ENCODE assay signal across 8 cellular contexts in genomic region chr11:118572914-118573550, GRCh38. TPM values are rescaled to one million over a fixed set of nuclear protein-coding genes. Genes with fewer than 3 reads are reported as not detected.
DNase-seq lines count a peak whose midpoint lies in the region; ATAC-seq and TF ChIP-seq lines count a peak whose summit lies in the region.

No MANE protein-coding gene starts in this region.

- no peaks in the 10 kb centered on the region for H3K36me3 ChIP-seq in ES-I3 (ENCODE audit: insufficient read depth, low read length)

- H3K4me3 Mint-ChIP-seq in activated T-cell treated with anti-CD3 and anti-CD28 coated beads, Interleukin-2, amount 50 U/mL, for 72 hours, result peak overlapping the region; percentile 93 to 95
- peak overlapping the region; percentile 91 for H3K4me3 Mint-ChIP-seq in osteocyte (ENCODE audit: unreplicated experiment)

- TF ChIP-seq CTCF in osteocyte (IDR thresholded peaks at IDR 0.05), result no peak

- peaks cover 3% of the 10 kb centered on the region; the same call in 1 of the 2 replicates for H3K4me1 ChIP-seq in ES-I3 (ENCODE audit: insufficient read depth, low read length)

- H3K9me3 Mint-ChIP-seq in activated T-cell treated with anti-CD3 and anti-CD28 coated beads, Interleukin-2, amount 50 U/mL, for 72 hours, result no peaks in the 10 kb centered on the region
- no peaks in the 10 kb centered on the region for H3K9me3 Mint-ChIP-seq in osteocyte (ENCODE audit: unreplicated experiment)

- peak overlapping the region; percentile 65 for H3K9ac ChIP-seq in ES-I3 (ENCODE audit: low read depth, low read length)

- ATAC-seq in activated T-cell treated with anti-CD3 and anti-CD28 coated beads, Interleukin-2, amount 50 U/mL, for 72 hours (replicated peaks in 1 of 2), result peak; percentile 74 to 80

- no peaks in the 10 kb centered on the region for H3K9me3 ChIP-seq in ES-I3 (ENCODE audit: control insufficient read depth, insufficient read depth, low read length)

- DNase-seq in H4 (ENCODE audit: low spot score), result peak; percentile 16
- peak; percentile 25 for DNase-seq in MV-4-11 (lab: John Stamatoyannopoulos, UW)
- DNase-seq in activated T-cell treated with anti-CD3 and anti-CD28 coated beads, Interleukin-2, amount 50 U/mL, for 72 hours, result peak; percentile 38 to 41
- peak; percentile 34 for DNase-seq in germinal center (ENCODE audit: low spot score)
- DNase-seq in osteocyte (ENCODE audit: extremely low spot score, unreplicated experiment), result no peak
- no peak for DNase-seq in NCI-H1436 treated with DMSO at 0.1 percent for 48 hours (lab: John Stamatoyannopoulos, UW)
- DNase-seq in activated gamma-delta T cell (lab: John Stamatoyannopoulos, UW), result no peak

- peaks cover 5 to 13% of the 10 kb centered on the region in 2 donors for H3K36me3 Mint-ChIP-seq in activated T-cell treated with anti-CD3 and anti-CD28 coated beads, Interleukin-2, amount 50 U/mL, for 72 hours (ENCODE audit: insufficient read depth in 2 of 2)
- no peaks in the 10 kb centered on the region for H3K36me3 Mint-ChIP-seq in osteocyte (ENCODE audit: unreplicated experiment)

- no peaks in the 10 kb centered on the region for H3K27me3 Mint-ChIP-seq in activated T-cell treated with anti-CD3 and anti-CD28 coated beads, Interleukin-2, amount 50 U/mL, for 72 hours (ENCODE audit: low read depth)
- H3K27me3 Mint-ChIP-seq in osteocyte (ENCODE audit: unreplicated experiment), result no peaks in the 10 kb centered on the region

- H3K27ac Mint-ChIP-seq in activated T-cell treated with anti-CD3 and anti-CD28 coated beads, Interleukin-2, amount 50 U/mL, for 72 hours, result peak overlapping the region; percentile 95
- peak overlapping the region; percentile 96 for H3K27ac Mint-ChIP-seq in osteocyte (ENCODE audit: unreplicated experiment)

- peaks cover 50% of the 10 kb centered on the region for H3K4me1 Mint-ChIP-seq in activated T-cell treated with anti-CD3 and anti-CD28 coated beads, Interleukin-2, amount 50 U/mL, for 72 hours (ENCODE audit: low read depth)
- H3K4me1 Mint-ChIP-seq in osteocyte (ENCODE audit: unreplicated experiment), result peaks cover 52% of the 10 kb centered on the region

RNA-seq across cellular contexts. Expression of gene ARCN1, which starts 0.8 kb away (rescaled TPM):
- total RNA-seq in H4 (2014; rRNA removed; shearing (Covaris generic)), result 126 and 172 TPM in 2 replicates
- total RNA-seq in activated T-cell treated with anti-CD3 and anti-CD28 coated beads, Interleukin-2, amount 50 U/mL, for 72 hours, result 100 to 1,000 TPM; 170 to 180 TPM
- 189 and 201 TPM in 2 replicates for total RNA-seq in osteocyte

RNA-seq across cellular contexts. Expression of gene IFT46, which starts 7.3 kb away (rescaled TPM):
- total RNA-seq in H4 (2014; rRNA removed; shearing (Covaris generic)), result 48.3 and 61.1 TPM in 2 replicates
- total RNA-seq in activated T-cell treated with anti-CD3 and anti-CD28 coated beads, Interleukin-2, amount 50 U/mL, for 72 hours, result 10 to 100 TPM; 20.7 to 32.3 TPM
- 24.0 and 24.1 TPM in 2 replicates for total RNA-seq in osteocyte

RNA-seq across cellular contexts. Expression of gene PHLDB1, which starts 34.4 kb away (rescaled TPM):
- 29.6 and 40.0 TPM in 2 replicates for total RNA-seq in H4 (2014; rRNA removed; shearing (Covaris generic))
- 1 to 10 TPM; 3.6 to 3.8 TPM for total RNA-seq in activated T-cell treated with anti-CD3 and anti-CD28 coated beads, Interleukin-2, amount 50 U/mL, for 72 hours
- 160 and 165 TPM in 2 replicates for total RNA-seq in osteocyte

RNA-seq across cellular contexts. Expression of gene TMEM25, which starts 42.0 kb away (rescaled TPM):
- total RNA-seq in H4 (2014; rRNA removed; shearing (Covaris generic)), result 8.9 and 13.8 TPM in 2 replicates
- 10 to 100 TPM; 18.1 to 18.6 TPM for total RNA-seq in activated T-cell treated with anti-CD3 and anti-CD28 coated beads, Interleukin-2, amount 50 U/mL, for 72 hours
- total RNA-seq in osteocyte, result 33.6 and 36.2 TPM in 2 replicates

RNA-seq across cellular contexts. Expression of gene TTC36, which starts 45.8 kb away (rescaled TPM):
- total RNA-seq in H4 (2014; rRNA removed; shearing (Covaris generic)), result 0.19 TPM in 1 of 2 replicates, not detected in the other
- total RNA-seq in activated T-cell treated with anti-CD3 and anti-CD28 coated beads, Interleukin-2, amount 50 U/mL, for 72 hours, result 1 to 10 TPM in 1 of 2 donors, under 1 TPM in 1; 0.74 to 1.4 TPM
- 0.86 and 1.2 TPM in 2 replicates for total RNA-seq in osteocyte

Comparison
In these comparisons a context has a peak if more than half of its experiments do, and no peak if none do; other contexts are left out.
1. DNase-seq: peak in H4 (single experiment), MV-4-11 (single experiment), activated T-cell treated with anti-CD3 and anti-CD28 coated beads, Interleukin-2, amount 50 U/mL, for 72 hours (2 of 2) and germinal center (single experiment); none in osteocyte (single experiment), NCI-H1436 treated with DMSO at 0.1 percent for 48 hours (single experiment) and activated gamma-delta T cell (single experiment).